In the genomic region with DNA sequence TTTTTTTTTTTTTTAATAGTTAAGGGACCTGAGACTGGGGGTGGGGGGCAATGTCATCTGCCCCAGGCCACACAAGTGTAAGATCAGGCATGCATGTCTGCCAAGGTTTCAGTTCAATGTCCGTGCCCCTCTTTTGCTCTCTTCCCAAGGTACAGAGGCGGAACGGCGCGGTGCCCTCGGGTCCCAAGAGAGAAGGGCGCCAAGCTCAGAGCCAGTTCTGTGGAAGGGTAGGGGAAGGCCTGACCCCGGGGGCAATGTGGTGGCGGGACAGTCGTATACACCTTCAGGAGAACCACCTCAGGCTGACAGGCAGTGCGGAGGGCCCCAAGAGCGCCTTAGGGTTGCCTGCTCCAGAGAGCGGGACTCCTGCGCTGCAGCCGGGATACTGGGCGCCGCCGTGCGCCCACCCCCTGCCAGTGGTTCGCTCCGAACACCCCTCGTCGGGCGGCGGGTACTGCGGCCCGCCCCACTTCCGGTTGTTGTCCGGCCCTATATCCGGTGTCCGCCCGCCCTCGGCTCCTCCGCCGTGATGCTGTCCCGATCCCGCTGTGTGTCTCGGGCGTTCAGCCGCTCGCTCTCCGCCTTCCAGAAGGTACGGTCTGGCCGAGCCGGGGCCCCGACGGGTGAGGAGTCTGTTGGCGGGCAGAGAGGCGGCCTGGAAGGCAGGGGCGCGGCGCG, we compare ENCODE assay signal across 8 cellular contexts. TPM values are rescaled to one million over a fixed set of nuclear protein-coding genes. Genes with fewer than 3 reads are reported as not detected.
DNase-seq lines count a peak whose midpoint lies in the region; ATAC-seq and TF ChIP-seq lines count a peak whose summit lies in the region.

TSS of gene DLST (plus strand) at position 492 of the 678 bp plus-strand sequence. CDS start at position 530, 38 bp downstream.

- peak within 1 kb of the TSS; percentile 84 for H3K27ac ChIP-seq in CD4-positive, CD25-positive, alpha-beta regulatory T cell (ENCODE audit: insufficient read depth, low read length, poor library complexity, severe bottlenecking)
- H3K27ac ChIP-seq in dorsolateral prefrontal cortex (peak within 1 kb of the TSS; percentile 68 to 98 (median 93)), right lobe of liver (peak within 1 kb of the TSS; percentile 83 to 93 (median 91))

- TF ChIP-seq CTCF in dorsolateral prefrontal cortex (IDR thresholded peaks at IDR 0.05 in 54 of 56, conservative IDR thresholded peaks at IDR 0.05 in 2 of 56; ENCODE audit: low read depth in 1 of 56, partially characterized antibody in 56 of 56), result peak in 26 of 56 donors; percentile 5 to 51 (median 27)
- no peak for TF ChIP-seq CTCF in right lobe of liver (IDR thresholded peaks at IDR 0.05)

- H3K9me3 ChIP-seq in CD4-positive, CD25-positive, alpha-beta regulatory T cell (ENCODE audit: control insufficient read depth in 2 of 2, low read length in 2 of 2), result no peaks in the 10 kb centered on the region
- H3K9me3 ChIP-seq in right lobe of liver, result no peaks in the 10 kb centered on the region

- H3K4me3 ChIP-seq in CD4-positive, CD25-positive, alpha-beta regulatory T cell (ENCODE audit: low read depth, low read length), result peak within 1 kb of the TSS; percentile 93
- H3K4me3 ChIP-seq in dorsolateral prefrontal cortex (peak within 1 kb of the TSS; percentile 61 to 100 (median 95)), right lobe of liver (peak within 1 kb of the TSS; percentile 90 to 99 (median 96))

- no peaks in the 10 kb centered on the region for H3K27me3 ChIP-seq in CD4-positive, CD25-positive, alpha-beta regulatory T cell (ENCODE audit: control insufficient read depth, insufficient read depth, low read length)
- H3K27me3 ChIP-seq in dorsolateral prefrontal cortex, result no peaks in the 10 kb centered on the region
- no peaks in the 10 kb centered on the region for H3K27me3 ChIP-seq in right lobe of liver

- CTCF ChIA-PET in activated CD4-positive, alpha-beta memory T cell treated with anti-CD3 and anti-CD28 coated beads for 36 hours (lab: Charles Lee), result interaction anchor here (1.3 to 13.7 kb wide), 5 partner anchors 10 to 206 kb away, joined by 3 to 165 read pairs (median 6); no protein-coding TSS in a partner anchor

- ATAC-seq in CD4-positive, CD25-positive, alpha-beta regulatory T cell (ENCODE audit: low read depth in 2 of 2), result peak; percentile 89 to 94
- ATAC-seq in GM19397 (IDR thresholded peaks at IDR 0.05; ENCODE audit: unreplicated experiment) (peak; percentile 95), HG03565 (IDR thresholded peaks at IDR 0.05; ENCODE audit: unreplicated experiment) (peak; percentile 79), right lobe of liver (peak; percentile 98 to 99 (median 98))

- peaks cover 10% of the 10 kb centered on the region for H3K36me3 ChIP-seq in CD4-positive, CD25-positive, alpha-beta regulatory T cell (ENCODE audit: control insufficient read depth, insufficient read depth, low read length)
- no peaks in the 10 kb centered on the region for H3K36me3 ChIP-seq in right lobe of liver

- peak within 1 kb of the TSS; percentile 94 to 100 (median 99) for H3K27ac Mint-ChIP-seq in CD4-positive, CD25-positive, alpha-beta regulatory T cell
- peak within 1 kb of the TSS; percentile 97 for H3K27ac Mint-ChIP-seq in activated CD4-positive, alpha-beta memory T cell treated with anti-CD3 and anti-CD28 coated beads for 36 hours

- peak within 1 kb of the TSS; percentile 95 to 100 (median 98) for H3K4me3 Mint-ChIP-seq in CD4-positive, CD25-positive, alpha-beta regulatory T cell
- H3K4me3 Mint-ChIP-seq in activated CD4-positive, alpha-beta memory T cell treated with anti-CD3 and anti-CD28 coated beads for 36 hours, result peak within 1 kb of the TSS; percentile 99

- H3K27me3 Mint-ChIP-seq in CD4-positive, CD25-positive, alpha-beta regulatory T cell, result no peaks in the 10 kb centered on the region
- H3K27me3 Mint-ChIP-seq in activated CD4-positive, alpha-beta memory T cell treated with anti-CD3 and anti-CD28 coated beads for 36 hours, result no peaks in the 10 kb centered on the region

- no peaks in the 10 kb centered on the region for H3K9me3 Mint-ChIP-seq in CD4-positive, CD25-positive, alpha-beta regulatory T cell
- no peaks in the 10 kb centered on the region for H3K9me3 Mint-ChIP-seq in activated CD4-positive, alpha-beta memory T cell treated with anti-CD3 and anti-CD28 coated beads for 36 hours

- TF ChIP-seq POLR2A in right lobe of liver (IDR thresholded peaks at IDR 0.05), result peak; percentile 81

- peaks cover 8% of the 10 kb centered on the region for H3K36me3 Mint-ChIP-seq in CD4-positive, CD25-positive, alpha-beta regulatory T cell
- H3K36me3 Mint-ChIP-seq in activated CD4-positive, alpha-beta memory T cell treated with anti-CD3 and anti-CD28 coated beads for 36 hours, result peaks cover 28% of the 10 kb centered on the region

- peaks cover 42% of the 10 kb centered on the region for H3K4me1 ChIP-seq in CD4-positive, CD25-positive, alpha-beta regulatory T cell (ENCODE audit: control insufficient read depth, insufficient read depth, low read length, poor library complexity, severe bottlenecking)
- peaks cover 0 to 31% (median 9%) of the 10 kb centered on the region in 4 donors for H3K4me1 ChIP-seq in right lobe of liver

- WGBS in right lobe of liver (ENCODE audit: insufficient coverage, low coverage, low lambda C conversion rate, missing lambda C conversion rate), result 20% methylated on average over 1 of the region's 53 CpGs

- POLR2A ChIA-PET in activated CD4-positive, alpha-beta memory T cell treated with anti-CD3 and anti-CD28 coated beads for 36 hours (lab: Charles Lee), result interaction anchor here (0.6 to 2.2 kb wide), 7 partner anchors 8 to 52 kb away, joined by 3 to 9 read pairs (median 6); no protein-coding TSS in a partner anchor

- intact Hi-C loops in activated CD4-positive, alpha-beta memory T cell treated with anti-CD3 and anti-CD28 coated beads for 36 hours (cut with micrococcal nuclease), result loop anchor here (1.0 to 10.0 kb wide), 3 partner anchors 21 to 123 kb away; partner anchors contain the start of gene EIF2B2
- intact Hi-C loops in dorsolateral prefrontal cortex (cut with DNase I) (loop anchor here in 1 of 2 donors (5.0 kb wide), 1 partner anchor 119 kb away; the partner anchor contains the start of gene YLPM1), right lobe of liver (cut with DNase I) (no loop called here)

- H3K4me1 Mint-ChIP-seq in CD4-positive, CD25-positive, alpha-beta regulatory T cell, result peaks cover 14 to 64% (median 50%) of the 10 kb centered on the region in 4 donors
- H3K4me1 Mint-ChIP-seq in activated CD4-positive, alpha-beta memory T cell treated with anti-CD3 and anti-CD28 coated beads for 36 hours (ENCODE audit: low read depth), result peaks cover 66% of the 10 kb centered on the region

- peak; percentile 78 to 92 (median 85) for DNase-seq in CD4-positive, CD25-positive, alpha-beta regulatory T cell
- DNase-seq in NCI-H82 treated with DMSO at 0.1 percent for 48 hours (lab: John Stamatoyannopoulos, UW; ENCODE audit: unreplicated experiment) (peak; percentile 40), dorsolateral prefrontal cortex (peak; percentile 71 to 92 (median 78)), right lobe of liver (peak; percentile 89 to 91 (median 89))
- peak; percentile 91 for DNase-seq in activated CD4-positive, alpha-beta memory T cell treated with anti-CD3 and anti-CD28 coated beads for 36 hours
- DNase-seq in stimulated activated CD4-positive, alpha-beta T cell treated with anti-CD3 and anti-CD28 coated beads, Interleukin-4, amount 100 ng/mL, for 48 hours (ENCODE audit: low read depth in 2 of 2), result peak; percentile 85 to 87

RNA-seq across cellular contexts. Expression of gene DLST, which starts in this region (rescaled TPM):
- total RNA-seq in CD4-positive, CD25-positive, alpha-beta regulatory T cell, result 122 TPM
- 10 to 100 TPM in 2 of 4 donors, 1 to 10 TPM in 2; 8.1 to 11.7 (median 10.2) TPM for polyA plus RNA-seq in CD4-positive, CD25-positive, alpha-beta regulatory T cell
- total RNA-seq in activated CD4-positive, alpha-beta memory T cell treated with anti-CD3 and anti-CD28 coated beads for 36 hours, result 100 to 1,000 TPM; 132 to 137 TPM
- total RNA-seq in dorsolateral prefrontal cortex (10 to 100 TPM; 54.1 to 89.6 (median 72.8) TPM), right lobe of liver (100 to 1,000 TPM in 1 of 6 experiments, 10 to 100 TPM in 5; 63.8 to 112 (median 68.8) TPM)

Comparison
In these comparisons a context has a peak if more than half of its experiments do, and no peak if none do; other contexts are left out.
1. Peak in every context shown above with its lines: DNase-seq, ATAC-seq, H3K4me3 ChIP-seq and H3K27ac ChIP-seq.
2. DNase-seq: peak in every context shown above with its lines; median percentile 91 in activated CD4-positive, alpha-beta memory T cell treated with anti-CD3 and anti-CD28 coated beads for 36 hours; 89 in right lobe of liver; 86 in stimulated activated CD4-positive, alpha-beta T cell treated with anti-CD3 and anti-CD28 coated beads, Interleukin-4, amount 100 ng/mL, for 48 hours; 85 in CD4-positive, CD25-positive, alpha-beta regulatory T cell; 78 in dorsolateral prefrontal cortex; 40 in NCI-H82 treated with DMSO at 0.1 percent for 48 hours.